In genomic region chr1:61117283-61117682, GRCh38 we compare ENCODE assay signal across 16 cellular contexts.
"Had no signal": no experiment of that assay in that cellular context is flagged by ENCODE, and none has a peak within 500 bp of the region (broad histone marks: within the 10 kb centered on the region; RNA-seq: fewer than 3 reads in every experiment).

No MANE protein-coding gene starts in this region.

- H3K4me3 ChIP-seq: cardiac muscle cell, hepatocyte, skin epidermis, upper lobe of left lung had no signal

- H3K36me3 ChIP-seq: cardiac muscle cell, upper lobe of left lung, WERI-Rb-1 had no signal

- H3K4me3 Mint-ChIP-seq: activated naive CD4-positive, alpha-beta T cell treated with anti-CD3 and anti-CD28 coated beads, Interleukin-2, amount 50 U/mL, for 24 hours; nephron progenitor cell; stimulated activated naive CD8-positive, alpha-beta T cell treated with anti-CD3 and anti-CD28 coated beads, Interleukin-15, Interleukin-2, amounts not matched to agents 100 ng/mL and 50 ng/mL, for 24 hours had no signal

- H3K27ac Mint-ChIP-seq: activated naive CD4-positive, alpha-beta T cell treated with anti-CD3 and anti-CD28 coated beads, Interleukin-2, amount 50 U/mL, for 24 hours; nephron progenitor cell; stimulated activated naive CD8-positive, alpha-beta T cell treated with anti-CD3 and anti-CD28 coated beads, Interleukin-15, Interleukin-2, amounts not matched to agents 100 ng/mL and 50 ng/mL, for 24 hours had no signal

- H3K4me1 Mint-ChIP-seq: activated naive CD4-positive, alpha-beta T cell treated with anti-CD3 and anti-CD28 coated beads, Interleukin-2, amount 50 U/mL, for 24 hours had no signal

- H3K9me3 Mint-ChIP-seq: activated naive CD4-positive, alpha-beta T cell treated with anti-CD3 and anti-CD28 coated beads, Interleukin-2, amount 50 U/mL, for 24 hours; nephron progenitor cell; stimulated activated naive CD8-positive, alpha-beta T cell treated with anti-CD3 and anti-CD28 coated beads, Interleukin-15, Interleukin-2, amounts not matched to agents 100 ng/mL and 50 ng/mL, for 24 hours had no signal

- H3K9me3 ChIP-seq: upper lobe of left lung had no signal

- H3K27me3 ChIP-seq: cardiac muscle cell, hepatocyte, upper lobe of left lung had no signal

- H2AFZ ChIP-seq: hepatocyte had no signal

- H3K4me2 ChIP-seq: hepatocyte had no signal

- H3K27me3 Mint-ChIP-seq: activated naive CD4-positive, alpha-beta T cell treated with anti-CD3 and anti-CD28 coated beads, Interleukin-2, amount 50 U/mL, for 24 hours; stimulated activated naive CD8-positive, alpha-beta T cell treated with anti-CD3 and anti-CD28 coated beads, Interleukin-15, Interleukin-2, amounts not matched to agents 100 ng/mL and 50 ng/mL, for 24 hours had no signal

- DNase-seq: activated CD4-positive, alpha-beta T cell treated with anti-CD3 and anti-CD28 coated beads for 1 hour; activated CD8-positive, alpha-beta memory T cell treated with anti-CD3 and anti-CD28 coated beads for 24 hours; activated CD8-positive, alpha-beta memory T cell treated with anti-CD3 and anti-CD28 coated beads, Interleukin-2, amount 50 U/mL, for 48 hours; activated gamma-delta T cell; activated T-cell treated with anti-CD3 and anti-CD28 coated beads, Interleukin-2, amount 50 U/mL, for 48 hours; nephron progenitor cell; nucleus accumbens; SW 1271; T-helper 2 cell; upper lobe of left lung; WERI-Rb-1 had no signal

- H3K27ac ChIP-seq: hepatocyte, upper lobe of left lung, WERI-Rb-1 had no signal
